8 cellular contexts compared by ENCODE assay signal in genomic region chr22:24938741-24939341, GRCh38. TPM values are rescaled to one million over a fixed set of nuclear protein-coding genes. Genes with fewer than 3 reads are reported as not detected.
DNase-seq lines count a peak whose midpoint lies in the region; ATAC-seq and TF ChIP-seq lines count a peak whose summit lies in the region.

No MANE protein-coding gene starts in this region.

- H3K27ac ChIP-seq in GM23338 (ENCODE audit: low read depth) (no peak overlapping the region), hepatocyte (no peak overlapping the region)

- TF ChIP-seq CTCF in GM23338 (conservative IDR thresholded peaks at IDR 0.05; ENCODE audit: low read depth in 2 of 2) (peak; percentile 88), hepatocyte (IDR thresholded peaks at IDR 0.05; ENCODE audit: poor library complexity) (peak; percentile 77)

- H4K20me1 ChIP-seq in GM23338 (replicated peaks; ENCODE audit: insufficient read depth) (no peaks in the 10 kb centered on the region), hepatocyte (ENCODE audit: insufficient read depth, poor library complexity, severe bottlenecking) (no peaks in the 10 kb centered on the region)

- H3K4me2 ChIP-seq in GM23338 (peak overlapping the region; percentile 55; the same call in 1 of the 2 replicates), hepatocyte (no peak overlapping the region)

- peak overlapping the region; percentile 91 for H2AFZ ChIP-seq in GM23338
- no peak overlapping the region for H2AFZ ChIP-seq in hepatocyte

- H3K9me3 Mint-ChIP-seq in GM23338, result no peaks in the 10 kb centered on the region
- H3K9me3 Mint-ChIP-seq in activated naive CD8-positive, alpha-beta T cell treated with anti-CD3 and anti-CD28 coated beads, Interleukin-2, amount 50 U/mL, for 24 hours, result no peaks in the 10 kb centered on the region
- no peaks in the 10 kb centered on the region for H3K9me3 Mint-ChIP-seq in stimulated activated naive CD8-positive, alpha-beta T cell treated with anti-CD3 and anti-CD28 coated beads, Interleukin-15, amount 100 ng/mL, for 72 hours

- 0 out of 2 replicates have a peak overlapping the region, but pooled peaks have one; percentile 10 for H3K27ac Mint-ChIP-seq in GM23338
- H3K27ac Mint-ChIP-seq in activated naive CD8-positive, alpha-beta T cell treated with anti-CD3 and anti-CD28 coated beads, Interleukin-2, amount 50 U/mL, for 24 hours, result no peak overlapping the region
- no peak overlapping the region for H3K27ac Mint-ChIP-seq in stimulated activated naive CD8-positive, alpha-beta T cell treated with anti-CD3 and anti-CD28 coated beads, Interleukin-15, amount 100 ng/mL, for 72 hours

- H3K36me3 ChIP-seq in GM23338 (ENCODE audit: insufficient read depth) (no peaks in the 10 kb centered on the region), hepatocyte (replicated peaks; ENCODE audit: insufficient read depth, low read depth) (no peaks in the 10 kb centered on the region)

- 28% methylated on average over 11 of the region's 11 CpGs for WGBS in hepatocyte (ENCODE audit: low lambda C conversion rate, missing lambda C conversion rate)

- H3K9me2 ChIP-seq in GM23338 (ENCODE audit: insufficient read depth) (peaks cover 4% of the 10 kb centered on the region; the same call in 1 of the 2 replicates), hepatocyte (replicated peaks; ENCODE audit: insufficient read depth) (no peaks in the 10 kb centered on the region)

- H3F3A ChIP-seq in GM23338 (replicated peaks; ENCODE audit: low read depth), result peaks cover 4% of the 10 kb centered on the region; the same call in 1 of the 2 replicates

- H3K36me3 Mint-ChIP-seq in GM23338 (ENCODE audit: low read depth), result no peaks in the 10 kb centered on the region
- no peaks in the 10 kb centered on the region for H3K36me3 Mint-ChIP-seq in activated naive CD8-positive, alpha-beta T cell treated with anti-CD3 and anti-CD28 coated beads, Interleukin-2, amount 50 U/mL, for 24 hours (ENCODE audit: low read depth)

- peak; percentile 90 for ATAC-seq in GM23338
- peak; percentile 43 for ATAC-seq in activated naive CD8-positive, alpha-beta T cell treated with anti-CD3 and anti-CD28 coated beads, Interleukin-2, amount 50 U/mL, for 24 hours
- peak; percentile 60 for ATAC-seq in stimulated activated naive CD8-positive, alpha-beta T cell treated with anti-CD3 and anti-CD28 coated beads, Interleukin-15, amount 100 ng/mL, for 72 hours
- no peak for ATAC-seq in HG02840 (IDR thresholded peaks at IDR 0.05; ENCODE audit: low FRiP score, unreplicated experiment)
- no peak for ATAC-seq in HG03354 (IDR thresholded peaks at IDR 0.05; ENCODE audit: poor library complexity, severe bottlenecking, unreplicated experiment)

- H3K4me3 ChIP-seq in GM23338, result no peak overlapping the region
- H3K4me3 ChIP-seq in hepatocyte, result no peak overlapping the region

- H3K4me1 ChIP-seq in GM23338 (ENCODE audit: insufficient read depth) (peaks cover 7% of the 10 kb centered on the region; the same call in 1 of the 2 replicates), hepatocyte (ENCODE audit: insufficient read depth) (no peaks in the 10 kb centered on the region)

- H3K4me3 Mint-ChIP-seq in GM23338, result no peak overlapping the region
- H3K4me3 Mint-ChIP-seq in activated naive CD8-positive, alpha-beta T cell treated with anti-CD3 and anti-CD28 coated beads, Interleukin-2, amount 50 U/mL, for 24 hours, result no peak overlapping the region
- no peak overlapping the region for H3K4me3 Mint-ChIP-seq in stimulated activated naive CD8-positive, alpha-beta T cell treated with anti-CD3 and anti-CD28 coated beads, Interleukin-15, amount 100 ng/mL, for 72 hours

- peaks cover 3% of the 10 kb centered on the region for H3K27me3 Mint-ChIP-seq in GM23338 (ENCODE audit: insufficient read depth, low read depth, poor library complexity)
- peaks cover 5% of the 10 kb centered on the region for H3K27me3 Mint-ChIP-seq in activated naive CD8-positive, alpha-beta T cell treated with anti-CD3 and anti-CD28 coated beads, Interleukin-2, amount 50 U/mL, for 24 hours
- H3K27me3 Mint-ChIP-seq in stimulated activated naive CD8-positive, alpha-beta T cell treated with anti-CD3 and anti-CD28 coated beads, Interleukin-15, amount 100 ng/mL, for 72 hours, result peaks cover 6% of the 10 kb centered on the region

- H3K4me1 Mint-ChIP-seq in GM23338, result peaks cover 5% of the 10 kb centered on the region; the same call in 2 of the 3 replicates
- H3K4me1 Mint-ChIP-seq in activated naive CD8-positive, alpha-beta T cell treated with anti-CD3 and anti-CD28 coated beads, Interleukin-2, amount 50 U/mL, for 24 hours, result no peaks in the 10 kb centered on the region
- no peaks in the 10 kb centered on the region for H3K4me1 Mint-ChIP-seq in stimulated activated naive CD8-positive, alpha-beta T cell treated with anti-CD3 and anti-CD28 coated beads, Interleukin-15, amount 100 ng/mL, for 72 hours

- no peaks in the 10 kb centered on the region for H3K9me3 ChIP-seq in hepatocyte (ENCODE audit: low read depth)

- DNase-seq in COLO668 (lab: John Stamatoyannopoulos, UW; ENCODE audit: unreplicated experiment), result peak; percentile 41
- peak; percentile 94 for DNase-seq in GM23338 (ENCODE audit: low spot score)
- DNase-seq in NCI-H748 treated with DMSO at 0.1 percent for 48 hours (lab: John Stamatoyannopoulos, UW), result peak; percentile 14
- DNase-seq in activated naive CD8-positive, alpha-beta T cell treated with anti-CD3 and anti-CD28 coated beads, Interleukin-2, amount 50 U/mL, for 24 hours, result peak; percentile 12
- DNase-seq in hepatocyte (ENCODE audit: low spot score), result peak; percentile 72
- peak; percentile 21 to 38 for DNase-seq in stimulated activated naive CD8-positive, alpha-beta T cell treated with anti-CD3 and anti-CD28 coated beads, Interleukin-15, amount 100 ng/mL, for 72 hours

- H3K27me3 ChIP-seq in GM23338 (ENCODE audit: insufficient read depth) (no peaks in the 10 kb centered on the region), hepatocyte (no peaks in the 10 kb centered on the region)

- H3K79me2 ChIP-seq in GM23338 (replicated peaks; ENCODE audit: insufficient read depth) (no peaks in the 10 kb centered on the region), hepatocyte (no peaks in the 10 kb centered on the region)

TF ChIP-seq in GM23338, 12 proteins besides CTCF, POLR2A, EP300 and RAD21:
- TF ChIP-seq ZNF331 (CRISPR knock-in tag; IDR thresholded peaks at IDR 0.05; ENCODE audit: low read depth) (no peak), EZH2 (IDR thresholded peaks at IDR 0.05; ENCODE audit: low read depth, unreplicated experiment) (no peak), REST (IDR thresholded peaks at IDR 0.05; ENCODE audit: unreplicated experiment) (peak; percentile 17)

RNA-seq across cellular contexts. Expression of gene LHFPL7, which starts 7.7 kb away (rescaled TPM):
- total RNA-seq in GM23338 (2014; rRNA removed; shearing (Covaris generic)), result not detected in 2 replicates
- polyA plus RNA-seq in GM23338 (2016; fragmentation: Nextera tagmentation; extraction: Ambion mirVana), result not detected in 2 replicates
- total RNA-seq in hepatocyte, result not detected in 2 replicates
- polyA plus RNA-seq in hepatocyte, result not detected in 2 replicates

RNA-seq across cellular contexts. Expression of gene KIAA1671, which starts 13.7 kb away (rescaled TPM):
- 22.1 and 27.2 TPM in 2 replicates for total RNA-seq in GM23338 (2014; rRNA removed; shearing (Covaris generic))
- 5.8 and 6.1 TPM in 2 replicates for polyA plus RNA-seq in GM23338 (2016; fragmentation: Nextera tagmentation; extraction: Ambion mirVana)
- total RNA-seq in hepatocyte, result 24.1 and 26.5 TPM in 2 replicates
- polyA plus RNA-seq in hepatocyte, result 7.0 and 8.1 TPM in 2 replicates

Comparison
In these comparisons a context has a peak if more than half of its experiments do, and no peak if none do; other contexts are left out.
1. DNase-seq: peak in every context shown above with its lines; median percentile 94 in GM23338; 72 in hepatocyte; 41 in COLO668; 30 in stimulated activated naive CD8-positive, alpha-beta T cell treated with anti-CD3 and anti-CD28 coated beads, Interleukin-15, amount 100 ng/mL, for 72 hours; 14 in NCI-H748 treated with DMSO at 0.1 percent for 48 hours; 12 in activated naive CD8-positive, alpha-beta T cell treated with anti-CD3 and anti-CD28 coated beads, Interleukin-2, amount 50 U/mL, for 24 hours.
2. ATAC-seq: peak in GM23338 (single experiment), activated naive CD8-positive, alpha-beta T cell treated with anti-CD3 and anti-CD28 coated beads, Interleukin-2, amount 50 U/mL, for 24 hours (single experiment) and stimulated activated naive CD8-positive, alpha-beta T cell treated with anti-CD3 and anti-CD28 coated beads, Interleukin-15, amount 100 ng/mL, for 72 hours (single experiment); none in HG02840 (single experiment) and HG03354 (single experiment).